In genomic region chr7:50828801-50829200, GRCh38 we compare ENCODE assay signal across 20 cellular contexts. TPM values are rescaled to one million over a fixed set of nuclear protein-coding genes. Genes with fewer than 3 reads are reported as not detected.
DNase-seq lines count a peak whose midpoint lies in the region; ATAC-seq and TF ChIP-seq lines count a peak whose summit lies in the region.
"Had no signal": no experiment of that assay in that cellular context is flagged by ENCODE, and none has a peak within 500 bp of the region (broad histone marks: within the 10 kb centered on the region; RNA-seq: fewer than 3 reads in every experiment).

No MANE protein-coding gene starts in this region.

- H3K4me1 Mint-ChIP-seq in activated CD8-positive, alpha-beta memory T cell treated with anti-CD3 and anti-CD28 coated beads, Interleukin-2, amount 10 ng/mL, durations not matched to agents 7 days and 5 days, result peaks cover 52% of the 10 kb centered on the region
- H3K4me1 Mint-ChIP-seq: GM23338 had no signal

- H3K4me1 ChIP-seq in foreskin keratinocyte, result peaks cover 16% of the 10 kb centered on the region
- H3K4me1 ChIP-seq: Caco-2 had no signal

- peak; percentile 3 for DNase-seq in activated CD8-positive, alpha-beta memory T cell treated with anti-CD3 and anti-CD28 coated beads for 24 hours
- DNase-seq in activated CD8-positive, alpha-beta memory T cell treated with anti-CD3 and anti-CD28 coated beads, Interleukin-2, amount 10 ng/mL, durations not matched to agents 7 days and 5 days, result no peak
- DNase-seq in iris pigment epithelial cell (ENCODE audit: low read depth) (peak; percentile 12), kidney tubule cell (ENCODE audit: low spot score) (peak; percentile 47), DMS 273 (lab: John Stamatoyannopoulos, UW; ENCODE audit: unreplicated experiment) (no peak), foreskin keratinocyte (no peak)
- DNase-seq: AML-193; Caco-2; CD4-positive, alpha-beta T cell; DMS153; DMS79; GDM1; HFFc6; IMR-90 had no signal

- H3K27me3 ChIP-seq in foreskin keratinocyte, result peaks cover 20% of the 10 kb centered on the region

- no peak overlapping the region for H3K27ac ChIP-seq in foreskin keratinocyte
- H3K27ac ChIP-seq: 22Rv1, C4-2B had no signal

- CTCF ChIA-PET in activated CD8-positive, alpha-beta memory T cell treated with anti-CD3 and anti-CD28 coated beads, Interleukin-2, amount 10 ng/mL, durations not matched to agents 7 days and 5 days (lab: Charles Lee), result no interaction called here

- peaks cover 15% of the 10 kb centered on the region for H3K36me3 Mint-ChIP-seq in activated CD8-positive, alpha-beta memory T cell treated with anti-CD3 and anti-CD28 coated beads, Interleukin-2, amount 10 ng/mL, durations not matched to agents 7 days and 5 days

- no peak overlapping the region for H3K4me3 Mint-ChIP-seq in activated CD8-positive, alpha-beta memory T cell treated with anti-CD3 and anti-CD28 coated beads, Interleukin-2, amount 10 ng/mL, durations not matched to agents 7 days and 5 days
- H3K4me3 Mint-ChIP-seq: CD4-positive, alpha-beta T cell; GM23338; HFFc6 had no signal

- no peak for ATAC-seq in activated CD8-positive, alpha-beta memory T cell treated with anti-CD3 and anti-CD28 coated beads, Interleukin-2, amount 10 ng/mL, durations not matched to agents 7 days and 5 days
- no peak for ATAC-seq in foreskin keratinocyte
- ATAC-seq in esophagus mucosa, result no peak
- ATAC-seq: A549, GM23338, HCT116 had no signal

- H3K27ac Mint-ChIP-seq in activated CD8-positive, alpha-beta memory T cell treated with anti-CD3 and anti-CD28 coated beads, Interleukin-2, amount 10 ng/mL, durations not matched to agents 7 days and 5 days, result no peak overlapping the region
- H3K27ac Mint-ChIP-seq: CD4-positive, alpha-beta T cell; GM23338; HFFc6 had no signal

- H3K27me3 Mint-ChIP-seq in activated CD8-positive, alpha-beta memory T cell treated with anti-CD3 and anti-CD28 coated beads, Interleukin-2, amount 10 ng/mL, durations not matched to agents 7 days and 5 days, result peaks cover 30% of the 10 kb centered on the region

- no peak for TF ChIP-seq CTCF in foreskin keratinocyte (conservative IDR thresholded peaks at IDR 0.05)

- peaks cover 2% of the 10 kb centered on the region for H3K9me3 Mint-ChIP-seq in activated CD8-positive, alpha-beta memory T cell treated with anti-CD3 and anti-CD28 coated beads, Interleukin-2, amount 10 ng/mL, durations not matched to agents 7 days and 5 days (ENCODE audit: low read depth)
- H3K9me3 Mint-ChIP-seq: CD4-positive, alpha-beta T cell; GM23338; HFFc6 had no signal

RNA-seq across cellular contexts. Expression of gene GRB10, which starts 46.1 kb away (rescaled TPM):
- 1 to 10 TPM; 3.9 TPM for total RNA-seq in activated CD8-positive, alpha-beta memory T cell treated with anti-CD3 and anti-CD28 coated beads, Interleukin-2, amount 10 ng/mL, durations not matched to agents 7 days and 5 days
- total RNA-seq in foreskin keratinocyte (13.4 and 22.6 TPM in 2 replicates), esophagus mucosa (14.2 TPM)
- polyA plus RNA-seq in foreskin keratinocyte, result 6.5 and 10.7 TPM in 2 replicates

Comparison
In these comparisons a context has a peak if more than half of its experiments do, and no peak if none do; other contexts are left out.
1. DNase-seq: peak in activated CD8-positive, alpha-beta memory T cell treated with anti-CD3 and anti-CD28 coated beads for 24 hours (single experiment), iris pigment epithelial cell (single experiment) and kidney tubule cell (single experiment); none in activated CD8-positive, alpha-beta memory T cell treated with anti-CD3 and anti-CD28 coated beads, Interleukin-2, amount 10 ng/mL, durations not matched to agents 7 days and 5 days (single experiment), DMS 273 (single experiment) and foreskin keratinocyte (0 of 2).